ENCODE assay signal across 9 cellular contexts in genomic region chr5:6631441-6631840, GRCh38. TPM values are rescaled to one million over a fixed set of nuclear protein-coding genes. Genes with fewer than 3 reads are reported as not detected.
DNase-seq lines count a peak whose midpoint lies in the region; ATAC-seq and TF ChIP-seq lines count a peak whose summit lies in the region.
"Had no signal": no experiment of that assay in that cellular context is flagged by ENCODE, and none has a peak within 500 bp of the region (broad histone marks: within the 10 kb centered on the region; RNA-seq: fewer than 3 reads in every experiment).

No MANE protein-coding gene starts in this region.

- H2AFZ ChIP-seq in IMR-90 (replicated peaks; ENCODE audit: low read length, poor library complexity) (no peak overlapping the region), mesenchymal stem cell (ENCODE audit: low read depth, low read length) (no peak overlapping the region)

- no peak overlapping the region for H3K56ac ChIP-seq in IMR-90 (ENCODE audit: extremely low read depth, insufficient read depth, low read length)

- intact Hi-C loops in IMR-90 (cut with micrococcal nuclease) (loop anchor here (5.0 kb wide), 1 partner anchor 101 kb away; no protein-coding TSS in a partner anchor), lower lobe of right lung (cut with DNase I) (no loop called here)

- H2BK20ac ChIP-seq in IMR-90 (ENCODE audit: low read depth, low read length) = no peak overlapping the region

- no peaks in the 10 kb centered on the region; a peak in 1 of 22 replicates for H3K27me3 ChIP-seq in BLaER1 treated with 17β-estradiol and CSF1 and Interleukin-3, amounts not matched to agents 10 nM and 100 nM
- H3K27me3 ChIP-seq in IMR-90 (ENCODE audit: control insufficient read depth, insufficient read depth, low read length) (no peaks in the 10 kb centered on the region), adipocyte (replicated peaks; ENCODE audit: control insufficient read depth, insufficient read depth, low read length) (no peaks in the 10 kb centered on the region), mesenchymal stem cell (ENCODE audit: control insufficient read depth in 1 of 2, insufficient read depth in 1 of 2, low read length in 2 of 2) (no peaks in the 10 kb centered on the region), lower lobe of right lung (ENCODE audit: low read depth) (no peaks in the 10 kb centered on the region)

- H2BK120ac ChIP-seq in IMR-90 (ENCODE audit: low read depth, low read length) (no peak overlapping the region), mesenchymal stem cell (ENCODE audit: low read depth, low read length) (no peak overlapping the region)

- H2BK15ac ChIP-seq in IMR-90 (ENCODE audit: low read depth, low read length) (no peak overlapping the region), mesenchymal stem cell (ENCODE audit: low read depth, poor library complexity, severe bottlenecking) (no peak overlapping the region)

- POLR2A ChIA-PET in IMR-90 (lab: Charles Lee; ENCODE audit: unreplicated experiment) = no interaction called here

- peaks cover 52 to 77% (median 67%) of the 10 kb centered on the region in 11 experiments; a peak in 21 of 22 replicates for H4K20me1 ChIP-seq in BLaER1 treated with 17β-estradiol and CSF1 and Interleukin-3, amounts not matched to agents 10 nM and 100 nM
- H4K20me1 ChIP-seq in IMR-90 (ENCODE audit: insufficient read depth, low read length) = peaks cover 41% of the 10 kb centered on the region

- peaks cover 19 to 32% (median 24%) of the 10 kb centered on the region in 10 experiments for H3K4me1 ChIP-seq in BLaER1 treated with 17β-estradiol and CSF1 and Interleukin-3, amounts not matched to agents 10 nM and 100 nM
- H3K4me1 ChIP-seq in IMR-90 (ENCODE audit: control insufficient read depth, insufficient read depth, low read length) (peaks cover 10% of the 10 kb centered on the region), adipocyte (ENCODE audit: control insufficient read depth, insufficient read depth, low read length) (peaks cover 13% of the 10 kb centered on the region), mesenchymal stem cell (ENCODE audit: control insufficient read depth, insufficient read depth, low read depth, low read length) (peaks cover 5% of the 10 kb centered on the region), lower lobe of right lung (peaks cover 29% of the 10 kb centered on the region)

- H2BK5ac ChIP-seq in IMR-90 (ENCODE audit: low read depth, low read length, poor library complexity, severe bottlenecking) (no peak overlapping the region), mesenchymal stem cell (ENCODE audit: low read depth, low read length, poor library complexity, severe bottlenecking) (no peak overlapping the region)

- H2AK5ac ChIP-seq in IMR-90 (ENCODE audit: low read depth, low read length) (no peak overlapping the region), mesenchymal stem cell (ENCODE audit: low read length, severe bottlenecking) (no peak overlapping the region)

- no peak for TF ChIP-seq POLR2A in IMR-90 (IDR thresholded peaks at IDR 0.05; ENCODE audit: low read depth, low read length)

- peak overlapping the region; percentile 90 to 99 (median 97); a peak in 21 of 22 replicates for H3K9ac ChIP-seq in BLaER1 treated with 17β-estradiol and CSF1 and Interleukin-3, amounts not matched to agents 10 nM and 100 nM
- H3K9ac ChIP-seq in IMR-90 (ENCODE audit: low read depth, low read length) (no peak overlapping the region), adipocyte (ENCODE audit: low read length) (peak overlapping the region; percentile 99), mesenchymal stem cell (ENCODE audit: low read length) (peak overlapping the region; percentile 100)

- ATAC-seq in IMR-90 (ENCODE audit: low read depth) (no peak), GM18870 (IDR thresholded peaks at IDR 0.05; ENCODE audit: unreplicated experiment) (no peak), lower lobe of right lung (no peak)

- no peak overlapping the region for H2BK12ac ChIP-seq in mesenchymal stem cell (ENCODE audit: low read length in 2 of 2)

- peaks cover 0 to 4% (median 2%) of the 10 kb centered on the region in 11 experiments; a peak in 11 of 22 replicates for H3K9me3 ChIP-seq in BLaER1 treated with 17β-estradiol and CSF1 and Interleukin-3, amounts not matched to agents 10 nM and 100 nM (replicated peaks in 1 of 11)
- H3K9me3 ChIP-seq in IMR-90 (ENCODE audit: control insufficient read depth, insufficient read depth, low read length) (no peaks in the 10 kb centered on the region), adipocyte (ENCODE audit: control insufficient read depth, low read length) (no peaks in the 10 kb centered on the region), mesenchymal stem cell (ENCODE audit: control insufficient read depth, low read length) (no peaks in the 10 kb centered on the region), lower lobe of right lung (no peaks in the 10 kb centered on the region)

- peak overlapping the region; percentile 85 to 96 (median 94) for H3K4me2 ChIP-seq in BLaER1 treated with 17β-estradiol and CSF1 and Interleukin-3, amounts not matched to agents 10 nM and 100 nM
- H3K4me2 ChIP-seq in IMR-90 (ENCODE audit: low read depth, low read length) (peak overlapping the region; percentile 33; the same call in 1 of the 2 replicates), mesenchymal stem cell (ENCODE audit: low read length, poor library complexity, severe bottlenecking) (no peak overlapping the region)

- peaks cover 49 to 54% (median 53%) of the 10 kb centered on the region in 11 experiments for H3K36me3 ChIP-seq in BLaER1 treated with 17β-estradiol and CSF1 and Interleukin-3, amounts not matched to agents 10 nM and 100 nM
- peaks cover 24% of the 10 kb centered on the region for H3K36me3 ChIP-seq in IMR-90 (ENCODE audit: control insufficient read depth, insufficient read depth, low read length)
- H3K36me3 ChIP-seq in adipocyte (ENCODE audit: control insufficient read depth, insufficient read depth, low read length, severe bottlenecking) = peaks cover 45% of the 10 kb centered on the region
- H3K36me3 ChIP-seq in mesenchymal stem cell (ENCODE audit: control insufficient read depth in 1 of 2, insufficient read depth in 2 of 2, low read depth in 1 of 2, low read length in 2 of 2) = peaks cover 20 to 52% of the 10 kb centered on the region in 2 experiments
- H3K36me3 ChIP-seq in lower lobe of right lung = peaks cover 51% of the 10 kb centered on the region

- H3K4ac ChIP-seq in IMR-90 (ENCODE audit: low read depth, low read length) = no peak overlapping the region
- H3K4ac ChIP-seq in mesenchymal stem cell (ENCODE audit: low read depth in 1 of 2, low read length in 2 of 2) = no peak overlapping the region

- H3K23ac ChIP-seq in IMR-90 (ENCODE audit: low read depth, low read length) (no peak overlapping the region), mesenchymal stem cell (ENCODE audit: low read length in 2 of 2) (peak overlapping the region in 1 of 2 experiments; percentile 24)

- TF ChIP-seq RAD21 in IMR-90 (IDR thresholded peaks at IDR 0.05; ENCODE audit: low read length) = no peak

- H3K18ac ChIP-seq in IMR-90 (ENCODE audit: low read depth, low read length) = no peak overlapping the region
- no peak overlapping the region for H3K18ac ChIP-seq in mesenchymal stem cell (ENCODE audit: low read depth in 1 of 2, low read length in 2 of 2)

- H3K4me3 ChIP-seq in BLaER1 treated with 17β-estradiol and CSF1 and Interleukin-3, amounts not matched to agents 10 nM and 100 nM = peak overlapping the region; percentile 84 to 99 (median 96)
- H3K4me3 ChIP-seq in IMR-90 (ENCODE audit: insufficient read depth, low read depth, low read length) = no peak overlapping the region
- peak overlapping the region; percentile 94 for H3K4me3 ChIP-seq in adipocyte (ENCODE audit: low read length)
- H3K4me3 ChIP-seq in mesenchymal stem cell (ENCODE audit: insufficient read depth in 1 of 2, low read depth in 1 of 2, low read length in 2 of 2) = peak overlapping the region in 1 of 2 experiments; percentile 93
- H3K4me3 ChIP-seq in lower lobe of right lung = no peak overlapping the region

- no peak overlapping the region for H4K91ac ChIP-seq in IMR-90 (ENCODE audit: insufficient read depth, low read depth, low read length)
- no peak overlapping the region for H4K91ac ChIP-seq in mesenchymal stem cell (ENCODE audit: low read length)

- H3K9me1 ChIP-seq in IMR-90 (ENCODE audit: insufficient read depth, low read length) = peaks cover 10% of the 10 kb centered on the region

- H4K8ac ChIP-seq in IMR-90 (ENCODE audit: low read depth in 2 of 2, low read length in 2 of 2) = no peak overlapping the region
- no peak overlapping the region for H4K8ac ChIP-seq in mesenchymal stem cell (ENCODE audit: low read length)

- no peak overlapping the region for H4K5ac ChIP-seq in IMR-90 (ENCODE audit: low read depth, low read length)

- no peak overlapping the region for H2AK9ac ChIP-seq in IMR-90 (replicated peaks; ENCODE audit: low read depth, low read length, poor library complexity)

- CTCF ChIA-PET in IMR-90 (lab: Yijun Ruan, JAX) = interaction anchor here (1.5 kb wide), 1 partner anchor 114 kb away, joined by 4 read pairs; no protein-coding TSS in a partner anchor

- peak overlapping the region in 8 of 11 experiments; percentile 92 to 100 (median 97); a peak in 11 of 22 replicates for H3K27ac ChIP-seq in BLaER1 treated with 17β-estradiol and CSF1 and Interleukin-3, amounts not matched to agents 10 nM and 100 nM
- H3K27ac ChIP-seq in IMR-90 (ENCODE audit: insufficient read depth, low read length) (no peak overlapping the region), mesenchymal stem cell (ENCODE audit: low read length, poor library complexity, severe bottlenecking) (no peak overlapping the region), lower lobe of right lung (no peak overlapping the region)

- DNase-seq in IMR-90 (no peak), adipocyte (ENCODE audit: low read depth) (no peak), mesenchymal stem cell (peak; percentile 12), lower lobe of right lung (no peak)
- DNase-seq in stimulated activated CD4-positive, alpha-beta T cell treated with anti-CD3 and anti-CD28 coated beads, Interleukin-1b, Interleukin-23, amount 100 ng/mL, for 48 hours = no peak
- DNase-seq in stimulated activated CD8-positive, alpha-beta memory T cell treated with anti-CD3 and anti-CD28 coated beads, Interleukin-4, amount 100 ng/mL, for 48 hours = no peak
- DNase-seq: NCI-H774 had no signal

- no TSS peak for BruUV-seq in IMR-90 (replicated peaks; lab: Mats Ljungman, UMichigan)

- H3K14ac ChIP-seq in IMR-90 (replicated peaks; ENCODE audit: low read depth, low read length) (no peak overlapping the region), mesenchymal stem cell (ENCODE audit: low read length in 2 of 2) (no peak overlapping the region)

- in situ Hi-C loops in IMR-90 (cut with MboI; ENCODE audit: low sequenced_read_pairs) = loop anchor here (5.0 kb wide), 1 partner anchor 116 kb away; no protein-coding TSS in a partner anchor

- TF ChIP-seq CTCF in IMR-90 (conservative IDR thresholded peaks at IDR 0.05; ENCODE audit: low read depth, low read length) (no peak), lower lobe of right lung (IDR thresholded peaks at IDR 0.05) (no peak)

- no CpG with 5 or more reads among the region's 4 CpGs for WGBS in IMR-90 (ENCODE audit: extremely low coverage in 2 of 2, insufficient read length in 1 of 2), 2 experiments
- 87% methylated on average over 3 of the region's 4 CpGs for WGBS in mesenchymal stem cell

- dilution Hi-C loops in IMR-90 (cut with HindIII; ENCODE audit: low sequenced_read_pairs, unreplicated experiment) = no loop called here

- peaks cover 37 to 64% of the 10 kb centered on the region in 2 experiments for H3K79me1 ChIP-seq in IMR-90 (ENCODE audit: low read depth in 1 of 2, low read length in 2 of 2)
- peaks cover 14% of the 10 kb centered on the region for H3K79me1 ChIP-seq in mesenchymal stem cell (replicated peaks; ENCODE audit: low read length, poor library complexity, severe bottlenecking)

RNA-seq across cellular contexts. Expression of gene NSUN2, which starts 1.4 kb away (rescaled TPM):
- 51.1 and 55.5 TPM in 2 replicates for total RNA-seq in IMR-90 (2012; rRNA removed)
- polyA plus RNA-seq in IMR-90 (2012; rRNA removed) = 55.6 and 61.1 TPM in 2 replicates
- 30.9 and 34.8 TPM in 2 replicates for polyA plus RNA-seq in IMR-90 (2012; cell fraction: cytosol; rRNA removed)
- 63.5 and 104 TPM in 2 replicates for polyA plus RNA-seq in IMR-90 (2012; cell fraction: nucleus; rRNA removed; ENCODE audit: low replicate concordance)
- 23.3 TPM for polyA plus RNA-seq in mesenchymal stem cell (2013, experiment 1 of 2)
- 22.9 TPM for polyA plus RNA-seq in mesenchymal stem cell (2013, experiment 2 of 2)
- 43.3 TPM for total RNA-seq in lower lobe of right lung

RNA-seq across cellular contexts. Expression of gene SRD5A1, which starts 1.8 kb away (rescaled TPM):
- total RNA-seq in IMR-90 (2012; rRNA removed) (6.3 and 9.7 TPM in 2 replicates), lower lobe of right lung (8.3 TPM)
- 18.2 and 20.5 TPM in 2 replicates for polyA plus RNA-seq in IMR-90 (2012; rRNA removed)
- 25.2 and 41.7 TPM in 2 replicates for polyA plus RNA-seq in IMR-90 (2012; cell fraction: cytosol; rRNA removed)
- polyA plus RNA-seq in IMR-90 (2012; cell fraction: nucleus; rRNA removed; ENCODE audit: low replicate concordance) = 15.7 and 46.6 TPM in 2 replicates
- polyA plus RNA-seq in mesenchymal stem cell (2013, experiment 1 of 2) = 16.0 TPM
- 17.1 TPM for polyA plus RNA-seq in mesenchymal stem cell (2013, experiment 2 of 2)

Comparison
In these comparisons a context has a peak if more than half of its experiments do, and no peak if none do; other contexts are left out.
1. H3K27ac ChIP-seq: peak in BLaER1 treated with 17β-estradiol and CSF1 and Interleukin-3, amounts not matched to agents 10 nM and 100 nM (8 of 11); none in IMR-90 (single experiment), mesenchymal stem cell (single experiment) and lower lobe of right lung (single experiment).
2. H3K4me3 ChIP-seq: peak in BLaER1 treated with 17β-estradiol and CSF1 and Interleukin-3, amounts not matched to agents 10 nM and 100 nM (10 of 10) and adipocyte (single experiment); none in IMR-90 (single experiment) and lower lobe of right lung (single experiment).